ENCODE assay signal across 15 cellular contexts in the genomic region with DNA sequence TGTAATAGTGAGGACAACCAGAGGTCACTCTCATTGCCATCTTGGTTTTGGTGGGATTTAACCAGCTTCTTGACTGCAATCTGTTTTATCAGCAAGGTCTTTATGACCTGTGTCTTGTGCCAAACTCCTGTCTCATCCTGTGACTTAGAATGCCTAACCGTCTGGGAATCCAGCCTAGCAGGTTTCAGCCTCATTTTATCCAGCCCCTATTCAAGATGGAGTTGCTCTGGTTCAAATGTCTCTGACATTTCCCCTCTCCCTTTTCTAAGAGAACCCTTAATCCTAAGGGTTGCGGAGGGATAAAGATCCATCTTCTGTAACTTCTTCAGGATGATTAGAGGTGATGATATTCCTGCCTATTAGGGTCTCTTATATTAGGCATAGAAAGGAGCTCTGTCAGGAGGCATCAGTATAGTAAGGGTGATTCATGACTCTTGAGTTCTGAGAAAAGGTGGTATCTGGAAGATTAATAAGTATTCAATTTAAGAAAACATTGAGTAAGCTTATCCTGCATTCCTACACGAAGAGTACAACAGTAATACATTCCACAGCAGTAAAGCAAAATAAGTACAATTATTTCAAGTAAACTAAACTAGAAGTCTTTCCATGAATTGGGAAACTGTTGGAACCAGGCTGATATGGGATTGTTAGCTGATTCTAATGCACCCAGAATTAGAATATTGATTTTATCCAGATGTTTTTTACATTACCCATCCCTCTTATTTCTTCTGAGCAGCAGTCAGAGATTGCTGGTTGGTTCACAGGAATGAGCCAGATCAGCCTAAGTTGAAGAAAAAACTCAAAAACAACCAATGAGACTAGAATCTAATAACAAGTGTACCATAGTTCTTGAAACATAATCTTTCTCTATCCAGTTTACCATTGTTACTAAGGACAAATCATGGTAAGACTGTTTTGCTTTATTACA. TPM values are rescaled to one million over a fixed set of nuclear protein-coding genes. Genes with fewer than 3 reads are reported as not detected.
DNase-seq lines count a peak whose midpoint lies in the region; ATAC-seq and TF ChIP-seq lines count a peak whose summit lies in the region.
"Had no signal": no experiment of that assay in that cellular context is flagged by ENCODE, and none has a peak within 500 bp of the region (broad histone marks: within the 10 kb centered on the region; RNA-seq: fewer than 3 reads in every experiment).

No MANE protein-coding gene starts in this region.

- intact Hi-C loops in transverse colon (cut with DNase I; ENCODE audit: low total_unique reads), result no loop called here

- H3K36me3 Mint-ChIP-seq in HFFc6 (ENCODE audit: low read depth), result 0 out of 2 replicates have a peak, but pooled peaks cover 6% of the 10 kb centered on the region

- ATAC-seq in HG03159 (IDR thresholded peaks at IDR 0.05; ENCODE audit: unreplicated experiment), result no peak

- H3K9me3 ChIP-seq in hepatocyte (ENCODE audit: low read depth) (peaks cover 6% of the 10 kb centered on the region), transverse colon (no peaks in the 10 kb centered on the region)
- H3K9me3 ChIP-seq: testis had no signal

- H3K4me3 Mint-ChIP-seq in HFFc6, result peak overlapping the region; percentile 27; the same call in 1 of the 2 replicates
- H3K4me3 Mint-ChIP-seq: nephron progenitor cell had no signal

- H3K4me1 ChIP-seq in hepatocyte (ENCODE audit: insufficient read depth) (peaks cover 12% of the 10 kb centered on the region), transverse colon (peaks cover 0 to 11% (median 2%) of the 10 kb centered on the region in 4 donors)

- H3K4me1 Mint-ChIP-seq in HFFc6 (ENCODE audit: low read depth), result peaks cover 48% of the 10 kb centered on the region
- H3K4me1 Mint-ChIP-seq: nephron progenitor cell had no signal

- no peak for TF ChIP-seq POLR2A in transverse colon (IDR thresholded peaks at IDR 0.05)

- H3K9me2 ChIP-seq in hepatocyte (replicated peaks; ENCODE audit: insufficient read depth), result no peaks in the 10 kb centered on the region

- WGBS in hepatocyte (ENCODE audit: low lambda C conversion rate, missing lambda C conversion rate), result 73% methylated on average over 3 of the region's 3 CpGs
- WGBS in transverse colon (ENCODE audit: low coverage in 1 of 2), 2 donors, result 67 to 76% methylated on average over 3 of the region's 3 CpGs

- TF ChIP-seq CTCF in HFFc6 (IDR thresholded peaks at IDR 0.05), result no peak
- no peak for TF ChIP-seq CTCF in brain microvascular endothelial cell (IDR thresholded peaks at IDR 0.05; ENCODE audit: low read depth, low read length, missing control alignments)
- no peak for TF ChIP-seq CTCF in hepatocyte (IDR thresholded peaks at IDR 0.05; ENCODE audit: poor library complexity)
- TF ChIP-seq CTCF in transverse colon (IDR thresholded peaks at IDR 0.05), result no peak

- H3K79me2 ChIP-seq in hepatocyte, result no peaks in the 10 kb centered on the region

- H3K27ac Mint-ChIP-seq in HFFc6, result peak overlapping the region; percentile 81
- H3K27ac Mint-ChIP-seq: nephron progenitor cell had no signal

- H3K9me3 Mint-ChIP-seq in HFFc6, result 0 out of 2 replicates have a peak, but pooled peaks cover 4% of the 10 kb centered on the region

- H3K36me3 ChIP-seq in brain microvascular endothelial cell (replicated peaks) (no peaks in the 10 kb centered on the region), hepatocyte (replicated peaks; ENCODE audit: insufficient read depth, low read depth) (no peaks in the 10 kb centered on the region), transverse colon (no peaks in the 10 kb centered on the region)
- H3K36me3 ChIP-seq: heart right ventricle had no signal

- in situ Hi-C loops in brain microvascular endothelial cell (cut with HindIII; ENCODE audit: low pct_ligation_motif_present, low sequenced_read_pairs), result no loop called here
- in situ Hi-C loops in transverse colon (cut with MboI; ENCODE audit: low pct_ligation_motif_present in 1 of 4, low pct_unique_long_range_greater_than_20kb in 1 of 4, low sequenced_read_pairs in 3 of 4), result no loop called here

- H4K20me1 ChIP-seq in hepatocyte (ENCODE audit: insufficient read depth, poor library complexity, severe bottlenecking), result no peaks in the 10 kb centered on the region

- H3K27me3 ChIP-seq in brain microvascular endothelial cell (replicated peaks) (no peaks in the 10 kb centered on the region), hepatocyte (no peaks in the 10 kb centered on the region), transverse colon (no peaks in the 10 kb centered on the region)
- H3K27me3 ChIP-seq: heart right ventricle, testis had no signal

- H2AFZ ChIP-seq in hepatocyte, result no peak overlapping the region

- no peaks in the 10 kb centered on the region for H3K27me3 Mint-ChIP-seq in HFFc6 (ENCODE audit: insufficient read depth)

- H3K4me3 ChIP-seq in brain microvascular endothelial cell (ENCODE audit: low read depth, low read length), result no peak overlapping the region
- H3K4me3 ChIP-seq in hepatocyte, result no peak overlapping the region
- no peak overlapping the region for H3K4me3 ChIP-seq in transverse colon
- H3K4me3 ChIP-seq: heart right ventricle, testis had no signal

- TF ChIP-seq EP300 in transverse colon (IDR thresholded peaks at IDR 0.05; ENCODE audit: low read depth), result no peak

- DNase-seq in HFFc6 (peak; percentile 53), brain microvascular endothelial cell (peak; percentile 50), hepatocyte (ENCODE audit: low spot score) (no peak), transverse colon (no peak), mucosa of gallbladder (ENCODE audit: low spot score) (no peak), NCI-H345 (lab: John Stamatoyannopoulos, UW) (no peak)
- DNase-seq: activated CD4-positive, CD25-positive, alpha-beta regulatory T cell; activated CD8-positive, alpha-beta memory T cell treated with anti-CD3 and anti-CD28 coated beads, Interleukin-2, amount 50 U/mL, for 48 hours; Karpas-422; NCI-H2029 treated with DMSO at 0.1 percent for 48 hours; nephron progenitor cell; small intestine had no signal

- peak overlapping the region; percentile 89 for H3K27ac ChIP-seq in brain microvascular endothelial cell
- peak overlapping the region; percentile 58 for H3K27ac ChIP-seq in hepatocyte
- peak overlapping the region; percentile 47 to 72 (median 69) for H3K27ac ChIP-seq in transverse colon
- H3K27ac ChIP-seq: testis had no signal

- H3K4me2 ChIP-seq in hepatocyte, result peak overlapping the region; percentile 2

RNA-seq across cellular contexts. Expression of a gene that starts 39.9 kb away (rescaled TPM):
- total RNA-seq in HFFc6 (2021; fragmentation: NEBNext Ultra II Directional; extraction: Animal tissue kit (Norgen Biotek cat#: 25700)), result 1 to 10 TPM in 2 of 6 experiments, under 1 TPM in 4; 0.28 to 1.9 (median 0.42) TPM
- total RNA-seq in hepatocyte (1.4 and 1.8 TPM in 2 replicates), transverse colon (1 to 10 TPM; 1.1 to 4.8 (median 2.7) TPM), mucosa of gallbladder (1.7 TPM)
- 1.4 and 1.5 TPM in 2 replicates for polyA plus RNA-seq in hepatocyte

Comparison
In these comparisons a context has a peak if more than half of its experiments do, and no peak if none do; other contexts are left out.
1. DNase-seq: peak in HFFc6 (single experiment) and brain microvascular endothelial cell (single experiment); none in hepatocyte (single experiment), transverse colon (single experiment), mucosa of gallbladder (single experiment) and NCI-H345 (single experiment).
2. Peak in every context shown above with its lines, with median percentiles within 50 percentile points of each other: H3K27ac ChIP-seq.